ENCODE assay signal across 1 cellular context in genomic region chr20:3045816-3046676, GRCh38.
TF ChIP-seq lines count a peak whose summit lies in the region.

Gene MRPS26, plus strand, starts transcription at chr20:3046052. Its CDS starts 17 bp downstream, at chr20:3046069.

TF ChIP-seq in HepG2, 621 proteins besides CTCF, POLR2A, EP300 and RAD21 (continued from another document and continues in another):
- TF ChIP-seq ZNF639 (CRISPR knock-in tag; conservative IDR thresholded peaks at IDR 0.05) (peak; percentile 89), HNF4G (IDR thresholded peaks at IDR 0.05; ENCODE audit: borderline replicate concordance, low read depth, low read length) (peak; percentile 43), HNF4G (CRISPR knock-in tag; IDR thresholded peaks at IDR 0.05; ENCODE audit: borderline replicate concordance, low read depth) (peak; percentile 89), ZNF770 (CRISPR knock-in tag; IDR thresholded peaks at IDR 0.05) (peak; percentile 59; the same call in 1 of the 2 replicates), FOXO1 (CRISPR knock-in tag; IDR thresholded peaks at IDR 0.05) (peak; percentile 52), TAF1 (CRISPR knock-in tag; IDR thresholded peaks at IDR 0.05) (peak; percentile 92), SALL1 (CRISPR knock-in tag; IDR thresholded peaks at IDR 0.05) (peak; percentile 82), ZNF784 (CRISPR knock-in tag; IDR thresholded peaks at IDR 0.05; ENCODE audit: borderline replicate concordance) (peak; percentile 95), JDP2 (CRISPR knock-in tag; IDR thresholded peaks at IDR 0.05; ENCODE audit: borderline replicate concordance) (peak; percentile 82; the same call in 1 of the 2 replicates), ZMYM3 (CRISPR knock-in tag; IDR thresholded peaks at IDR 0.05) (no peak), AFF4 (CRISPR knock-in tag; IDR thresholded peaks at IDR 0.05) (peak; percentile 65; the same call in 1 of the 2 replicates), ARHGAP35 (CRISPR knock-in tag; IDR thresholded peaks at IDR 0.05; ENCODE audit: borderline replicate concordance) (peak; percentile 97), ZNF724P (CRISPR knock-in tag; IDR thresholded peaks at IDR 0.05; ENCODE audit: borderline replicate concordance) (peak; percentile 64; the same call in 1 of the 2 replicates), SCMH1 (CRISPR knock-in tag; IDR thresholded peaks at IDR 0.05; ENCODE audit: borderline replicate concordance) (no peak), ZBTB21 (CRISPR knock-in tag; IDR thresholded peaks at IDR 0.05) (no peak), STAT6 (CRISPR knock-in tag; IDR thresholded peaks at IDR 0.05; ENCODE audit: borderline replicate concordance) (peak; percentile 94; the same call in 1 of the 2 replicates), ZUFSP (CRISPR knock-in tag; IDR thresholded peaks at IDR 0.05; ENCODE audit: borderline replicate concordance) (no peak), NFAT5 (CRISPR knock-in tag; IDR thresholded peaks at IDR 0.05) (peak; percentile 79), RARG (CRISPR knock-in tag; IDR thresholded peaks at IDR 0.05; ENCODE audit: low read depth) (no peak; the same call in 1 of the 2 replicates), MZF1 (CRISPR knock-in tag; IDR thresholded peaks at IDR 0.05; ENCODE audit: borderline replicate concordance) (peak; percentile 9; the same call in 1 of the 2 replicates), SNAI1 (CRISPR knock-in tag; IDR thresholded peaks at IDR 0.05; ENCODE audit: borderline replicate concordance) (peak; percentile 26; the same call in 1 of the 2 replicates), NRL (CRISPR knock-in tag; IDR thresholded peaks at IDR 0.05; ENCODE audit: borderline replicate concordance) (peak; percentile 65; the same call in 1 of the 2 replicates), NR3C1 (CRISPR knock-in tag; IDR thresholded peaks at IDR 0.05) (peak; percentile 44; the same call in 1 of the 2 replicates), FOXP1 (IDR thresholded peaks at IDR 0.05) (no peak), FOXP1 (CRISPR knock-in tag; IDR thresholded peaks at IDR 0.05) (0 out of 2 replicates have a peak, but pooled peaks have one; percentile 13), CAMTA2 (CRISPR knock-in tag; IDR thresholded peaks at IDR 0.05; ENCODE audit: borderline replicate concordance) (no peak; the same call in 1 of the 2 replicates), ZNF709 (CRISPR knock-in tag; IDR thresholded peaks at IDR 0.05) (peak; percentile 93), MAFF (IDR thresholded peaks at IDR 0.05; ENCODE audit: low read depth, low read length) (no peak), PRDM15 (CRISPR knock-in tag; IDR thresholded peaks at IDR 0.05) (peak; percentile 14; the same call in 1 of the 2 replicates), TSC22D2 (CRISPR knock-in tag; IDR thresholded peaks at IDR 0.05; ENCODE audit: borderline replicate concordance) (peak; percentile 84; the same call in 1 of the 2 replicates), TCF7L2 (IDR thresholded peaks at IDR 0.05; ENCODE audit: low read depth, low read length) (no peak), CCAR2 (optimal IDR thresholded peaks at IDR 0.05; ENCODE audit: low read depth, low read length) (no peak), ZNF44 (CRISPR knock-in tag; IDR thresholded peaks at IDR 0.05) (peak; percentile 86), ZNF703 (CRISPR knock-in tag; IDR thresholded peaks at IDR 0.05; ENCODE audit: borderline replicate concordance) (no peak; the same call in 1 of the 2 replicates), MYNN (CRISPR knock-in tag; IDR thresholded peaks at IDR 0.05; ENCODE audit: low read depth) (no peak; the same call in none of the 2 replicates), KMT2A (CRISPR knock-in tag; IDR thresholded peaks at IDR 0.05) (no peak; the same call in 1 of the 2 replicates), ZNF264 (CRISPR knock-in tag; IDR thresholded peaks at IDR 0.05) (no peak)
